In the genomic region with DNA sequence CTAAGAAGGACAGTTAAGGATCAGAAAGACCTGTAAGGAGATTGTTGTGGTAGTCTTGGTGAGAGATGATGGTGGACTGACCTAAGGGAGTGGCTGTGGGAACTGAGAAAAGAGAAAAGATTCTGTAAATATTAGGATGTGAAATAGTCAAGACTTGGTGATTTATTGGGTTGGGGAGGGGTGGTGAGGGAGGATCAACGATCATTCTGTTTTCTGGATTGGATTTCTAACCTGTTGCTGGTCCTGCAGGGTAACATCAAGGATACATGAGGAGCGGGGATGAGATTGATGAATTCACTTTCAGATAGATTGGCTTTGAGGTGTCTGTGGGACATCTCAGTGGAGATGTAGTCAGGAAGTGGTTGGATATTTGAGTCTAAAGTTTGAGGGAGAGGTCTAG, we compare ENCODE assay signal across 16 cellular contexts. TPM values are rescaled to one million over a fixed set of nuclear protein-coding genes. Genes with fewer than 3 reads are reported as not detected.
A peak's percentile ranks its signal among the peaks of the same experiment; 100 is the strongest.
DNase-seq lines count a peak whose midpoint lies in the region; ATAC-seq and TF ChIP-seq lines count a peak whose summit lies in the region.
"Had no signal": no experiment of that assay in that cellular context is flagged by ENCODE, and none has a peak within 500 bp of the region (broad histone marks: within the 10 kb centered on the region; RNA-seq: fewer than 3 reads in every experiment).

No MANE protein-coding gene starts in this region.

- H4K20me1 ChIP-seq in GM23338 (replicated peaks; ENCODE audit: insufficient read depth), result no peaks in the 10 kb centered on the region
- H4K20me1 ChIP-seq in OCI-LY3 (ENCODE audit: insufficient read depth, low read length), result no peaks in the 10 kb centered on the region
- no peaks in the 10 kb centered on the region for H4K20me1 ChIP-seq in fibroblast of lung (ENCODE audit: control insufficient read depth, extremely low read depth, insufficient read depth, low read length)

- H3K9me3 Mint-ChIP-seq in GM23338, result peaks cover 5% of the 10 kb centered on the region; the same call in 2 of the 3 replicates
- H3K9me3 Mint-ChIP-seq: activated B cell treated with CpG ODN at 0.5 μM for 24 hours; activated naive CD8-positive, alpha-beta T cell treated with anti-CD3 and anti-CD28 coated beads, Interleukin-2, amount 10 ng/mL, durations not matched to agents 7 days and 5 days; natural killer cell treated with Interleukin-12 subunit alpha and Interleukin-12 subunit beta and Interleukin-15 and Interleukin-18, amount 100 ng/mL, for 72 hours; stimulated activated naive B cell treated with anti-CD40 and anti-IgM and Interleukin-4, amounts not matched to agents 10 μg/mL and 1 μg/mL and 100 μg/mL, for 72 hours had no signal

- CTCF ChIA-PET in HEK293T (lab: Yijun Ruan, JAX), result no interaction called here

- ATAC-seq in GM23338, result no peak
- ATAC-seq in HG02610 (IDR thresholded peaks at IDR 0.05; ENCODE audit: unreplicated experiment), result no peak
- ATAC-seq: left colon; natural killer cell treated with Interleukin-12 subunit alpha and Interleukin-12 subunit beta and Interleukin-15 and Interleukin-18, amount 100 ng/mL, for 72 hours; stimulated activated naive B cell treated with anti-CD40 and anti-IgM and Interleukin-4, amounts not matched to agents 10 μg/mL and 1 μg/mL and 100 μg/mL, for 72 hours had no signal

- no peaks in the 10 kb centered on the region for H3K9me2 ChIP-seq in GM23338 (ENCODE audit: insufficient read depth)

- no peaks in the 10 kb centered on the region; the same call in 2 of the 3 replicates for H3K4me1 Mint-ChIP-seq in GM23338

- H3K27ac Mint-ChIP-seq in GM23338, result no peak overlapping the region
- H3K27ac Mint-ChIP-seq: activated B cell treated with CpG ODN at 0.5 μM for 24 hours; activated naive CD8-positive, alpha-beta T cell treated with anti-CD3 and anti-CD28 coated beads, Interleukin-2, amount 10 ng/mL, durations not matched to agents 7 days and 5 days; natural killer cell treated with Interleukin-12 subunit alpha and Interleukin-12 subunit beta and Interleukin-15 and Interleukin-18, amount 100 ng/mL, for 72 hours; stimulated activated naive B cell treated with anti-CD40 and anti-IgM and Interleukin-4, amounts not matched to agents 10 μg/mL and 1 μg/mL and 100 μg/mL, for 72 hours had no signal

- POLR2A ChIA-PET in HEK293T (lab: Yijun Ruan, JAX), result interaction anchor here (2.5 kb wide), 1 partner anchor 16 kb away, joined by 5 read pairs; no protein-coding TSS in a partner anchor

- H2AFZ ChIP-seq in GM23338 (no peak overlapping the region), OCI-LY3 (ENCODE audit: low read depth, low read length) (no peak overlapping the region), fibroblast of lung (ENCODE audit: low read length) (no peak overlapping the region)

- H3K27ac ChIP-seq in GM23338 (ENCODE audit: low read depth) (no peak overlapping the region), OCI-LY3 (ENCODE audit: low read length) (no peak overlapping the region), fibroblast of lung (ENCODE audit: insufficient read depth, low read length) (no peak overlapping the region), skeletal muscle tissue (ENCODE audit: low read depth, low read length) (no peak overlapping the region)
- H3K27ac ChIP-seq: HL-60, right atrium auricular region had no signal

- TF ChIP-seq CTCF in GM23338 (conservative IDR thresholded peaks at IDR 0.05; ENCODE audit: low read depth in 2 of 2), result no peak
- TF ChIP-seq CTCF in OCI-LY3 (IDR thresholded peaks at IDR 0.05; ENCODE audit: low read depth, low read length), result no peak
- TF ChIP-seq CTCF in fibroblast of lung (conservative IDR thresholded peaks at IDR 0.05 in 1 of 2, IDR thresholded peaks at IDR 0.05 in 1 of 2; ENCODE audit: low read depth in 1 of 2, low read length in 2 of 2), result no peak

- no peaks in the 10 kb centered on the region for H3K27me3 Mint-ChIP-seq in GM23338 (ENCODE audit: insufficient read depth, low read depth, poor library complexity)
- H3K27me3 Mint-ChIP-seq: activated B cell treated with CpG ODN at 0.5 μM for 24 hours; activated naive CD8-positive, alpha-beta T cell treated with anti-CD3 and anti-CD28 coated beads, Interleukin-2, amount 10 ng/mL, durations not matched to agents 7 days and 5 days; stimulated activated naive B cell treated with anti-CD40 and anti-IgM and Interleukin-4, amounts not matched to agents 10 μg/mL and 1 μg/mL and 100 μg/mL, for 72 hours had no signal

- no peak overlapping the region for H3K4me3 Mint-ChIP-seq in GM23338
- H3K4me3 Mint-ChIP-seq: activated B cell treated with CpG ODN at 0.5 μM for 24 hours; activated naive CD8-positive, alpha-beta T cell treated with anti-CD3 and anti-CD28 coated beads, Interleukin-2, amount 10 ng/mL, durations not matched to agents 7 days and 5 days; natural killer cell treated with Interleukin-12 subunit alpha and Interleukin-12 subunit beta and Interleukin-15 and Interleukin-18, amount 100 ng/mL, for 72 hours; stimulated activated naive B cell treated with anti-CD40 and anti-IgM and Interleukin-4, amounts not matched to agents 10 μg/mL and 1 μg/mL and 100 μg/mL, for 72 hours had no signal

- peaks cover 15% of the 10 kb centered on the region for H3K79me2 ChIP-seq in GM23338 (replicated peaks; ENCODE audit: insufficient read depth)
- peaks cover 19% of the 10 kb centered on the region for H3K79me2 ChIP-seq in OCI-LY3 (ENCODE audit: low read length)
- H3K79me2 ChIP-seq in fibroblast of lung (ENCODE audit: control insufficient read depth, insufficient read depth, low read length), result peaks cover 15% of the 10 kb centered on the region

- no peaks in the 10 kb centered on the region for H3F3A ChIP-seq in GM23338 (replicated peaks; ENCODE audit: low read depth)

- no peaks in the 10 kb centered on the region for H3K4me1 ChIP-seq in GM23338 (ENCODE audit: insufficient read depth)
- peaks cover 14% of the 10 kb centered on the region for H3K4me1 ChIP-seq in OCI-LY3 (ENCODE audit: low read length)
- peaks cover 3% of the 10 kb centered on the region for H3K4me1 ChIP-seq in fibroblast of lung (ENCODE audit: control insufficient read depth, extremely low read depth, insufficient read depth, low read length)
- H3K4me1 ChIP-seq in skeletal muscle tissue (ENCODE audit: control insufficient read depth in 3 of 3, insufficient read depth in 3 of 3, low read length in 3 of 3), result peaks cover 9 to 16% (median 14%) of the 10 kb centered on the region in 3 donors

- H3K9ac ChIP-seq in OCI-LY3 (ENCODE audit: low read length) (no peak overlapping the region), fibroblast of lung (ENCODE audit: insufficient read depth, low read length) (no peak overlapping the region), skeletal muscle tissue (ENCODE audit: low read depth in 1 of 3, low read length in 3 of 3) (peak overlapping the region in 1 of 3 donors; percentile 33)

- peak overlapping the region; percentile 76 for H3K4me3 ChIP-seq in GM23338
- peak overlapping the region; percentile 95; the same call in 1 of the 2 replicates for H3K4me3 ChIP-seq in OCI-LY3 (ENCODE audit: low read length)
- peak overlapping the region in 3 of 4 experiments; percentile 82 to 90 (median 85) for H3K4me3 ChIP-seq in fibroblast of lung (replicated peaks in 1 of 4; ENCODE audit: control extremely low read depth in 1 of 4, insufficient read depth in 1 of 4, low read depth in 3 of 4, low read length in 4 of 4)
- H3K4me3 ChIP-seq in skeletal muscle tissue (ENCODE audit: low read length in 3 of 3), result peak overlapping the region; percentile 59 to 90 (median 77)

- H3K36me3 Mint-ChIP-seq in GM23338 (ENCODE audit: low read depth), result peaks cover 3% of the 10 kb centered on the region; the same call in 1 of the 3 replicates
- H3K36me3 Mint-ChIP-seq: natural killer cell treated with Interleukin-12 subunit alpha and Interleukin-12 subunit beta and Interleukin-15 and Interleukin-18, amount 100 ng/mL, for 72 hours had no signal

- no peaks in the 10 kb centered on the region for H3K27me3 ChIP-seq in GM23338 (ENCODE audit: insufficient read depth)
- no peaks in the 10 kb centered on the region for H3K27me3 ChIP-seq in OCI-LY3 (ENCODE audit: low read depth, low read length)
- H3K27me3 ChIP-seq in fibroblast of lung (ENCODE audit: control insufficient read depth, insufficient read depth, low read length), result no peaks in the 10 kb centered on the region
- H3K27me3 ChIP-seq in skeletal muscle tissue (ENCODE audit: control insufficient read depth in 3 of 3, insufficient read depth in 3 of 3, low read length in 3 of 3), result no peaks in the 10 kb centered on the region
- H3K27me3 ChIP-seq: right atrium auricular region had no signal

- H3K4me2 ChIP-seq in GM23338, result peak overlapping the region; percentile 77
- peak overlapping the region; percentile 82 for H3K4me2 ChIP-seq in OCI-LY3 (ENCODE audit: low read length)
- H3K4me2 ChIP-seq in fibroblast of lung (ENCODE audit: extremely low read depth, insufficient read depth, low read length), result peak overlapping the region; percentile 78

- H3K36me3 ChIP-seq in GM23338 (ENCODE audit: insufficient read depth) (no peaks in the 10 kb centered on the region), OCI-LY3 (replicated peaks; ENCODE audit: low read depth, low read length) (no peaks in the 10 kb centered on the region), fibroblast of lung (ENCODE audit: control insufficient read depth, insufficient read depth, low read length) (no peaks in the 10 kb centered on the region), skeletal muscle tissue (ENCODE audit: control insufficient read depth in 3 of 3, insufficient read depth in 3 of 3, low read length in 3 of 3) (peaks cover 0 to 7% (median 3%) of the 10 kb centered on the region in 3 donors)
- H3K36me3 ChIP-seq: right atrium auricular region had no signal

- no peak for DNase-seq in GM23338 (ENCODE audit: low spot score)
- DNase-seq in fibroblast of lung (ENCODE audit: low read depth in 2 of 2), result no peak
- DNase-seq in NCI-H146 treated with DMSO at 0.1 percent for 48 hours (lab: John Stamatoyannopoulos, UW; ENCODE audit: unreplicated experiment), result no peak
- DNase-seq in HEK293T (ENCODE audit: extremely low spot score), result no peak
- DNase-seq: activated B cell treated with CpG ODN at 0.5 μM for 24 hours; activated naive CD8-positive, alpha-beta T cell treated with anti-CD3 and anti-CD28 coated beads, Interleukin-2, amount 10 ng/mL, durations not matched to agents 7 days and 5 days; GOT3; head of caudate nucleus; left colon; stimulated activated naive B cell treated with anti-CD40 and anti-IgM and Interleukin-4, amounts not matched to agents 10 μg/mL and 1 μg/mL and 100 μg/mL, for 72 hours had no signal

- H3K9me3 ChIP-seq in OCI-LY3 (ENCODE audit: insufficient read depth, low read length) (no peaks in the 10 kb centered on the region), fibroblast of lung (ENCODE audit: control insufficient read depth, insufficient read depth, low read depth, low read length) (no peaks in the 10 kb centered on the region), skeletal muscle tissue (ENCODE audit: control insufficient read depth in 3 of 3, low read length in 3 of 3) (no peaks in the 10 kb centered on the region)
- H3K9me3 ChIP-seq: right atrium auricular region had no signal

RNA-seq across cellular contexts. Expression of gene PIN4, which starts 1.4 kb away (rescaled TPM):
- total RNA-seq in GM23338 (2014; rRNA removed; shearing (Covaris generic)), result 3.5 and 7.2 TPM in 2 replicates
- 72.5 and 80.6 TPM in 2 replicates for polyA plus RNA-seq in GM23338 (2016; fragmentation: Nextera tagmentation; extraction: Ambion mirVana)
- total RNA-seq in fibroblast of lung, result 5.1 and 19.8 TPM in 2 replicates
- 22.0 and 30.9 TPM in 2 replicates for polyA plus RNA-seq in fibroblast of lung
- polyA plus RNA-seq in fibroblast of lung (2012), result 34.8 and 39.2 TPM in 2 replicates
- polyA minus RNA-seq in fibroblast of lung (ENCODE audit: low replicate concordance), result not detected in 2 replicates
- 13.0 TPM for total RNA-seq in skeletal muscle tissue

RNA-seq across cellular contexts. Expression of gene RTL5, which starts 51.2 kb away (rescaled TPM):
- 0.35 and 0.94 TPM in 2 replicates for total RNA-seq in GM23338 (2014; rRNA removed; shearing (Covaris generic))
- polyA plus RNA-seq in GM23338 (2016; fragmentation: Nextera tagmentation; extraction: Ambion mirVana) (0.31 and 0.52 TPM in 2 replicates), fibroblast of lung (4.2 and 6.9 TPM in 2 replicates)
- total RNA-seq in fibroblast of lung (2.8 and 4.5 TPM in 2 replicates), skeletal muscle tissue (3.1 TPM)
- polyA plus RNA-seq in fibroblast of lung (2012), result 8.5 and 12.0 TPM in 2 replicates
- 17.0 and 26.7 TPM in 2 replicates for polyA minus RNA-seq in fibroblast of lung (ENCODE audit: low replicate concordance)

RNA-seq across cellular contexts. Expression of gene ERCC6L, which starts 55.9 kb away (rescaled TPM):
- total RNA-seq in GM23338 (2014; rRNA removed; shearing (Covaris generic)), result 21.2 and 23.1 TPM in 2 replicates
- polyA plus RNA-seq in GM23338 (2016; fragmentation: Nextera tagmentation; extraction: Ambion mirVana), result 8.3 and 11.3 TPM in 2 replicates
- 0.66 TPM in 1 of 2 replicates, not detected in the other for total RNA-seq in fibroblast of lung
- 1.7 and 6.6 TPM in 2 replicates for polyA plus RNA-seq in fibroblast of lung
- polyA plus RNA-seq in fibroblast of lung (2012), result 1.2 and 5.0 TPM in 2 replicates
- 0.15 TPM in 1 of 2 replicates, not detected in the other for polyA minus RNA-seq in fibroblast of lung (ENCODE audit: low replicate concordance)
- 0.52 TPM for total RNA-seq in skeletal muscle tissue

Comparison
In these comparisons a context has a peak if more than half of its experiments do, and no peak if none do; other contexts are left out.
1. RNA of gene ERCC6L, which starts 55.9 kb away (total RNA-seq): 21.2 to 23.1 TPM in GM23338; 0.66 TPM in fibroblast of lung and 0.52 TPM in skeletal muscle tissue (single experiment); every median in the first group is over 10 times any median in the second.
2. Peak in every context shown above with its lines, with median percentiles within 50 percentile points of each other: H3K4me2 ChIP-seq and H3K4me3 ChIP-seq.